17 cellular contexts compared by ENCODE assay signal in the genomic region with DNA sequence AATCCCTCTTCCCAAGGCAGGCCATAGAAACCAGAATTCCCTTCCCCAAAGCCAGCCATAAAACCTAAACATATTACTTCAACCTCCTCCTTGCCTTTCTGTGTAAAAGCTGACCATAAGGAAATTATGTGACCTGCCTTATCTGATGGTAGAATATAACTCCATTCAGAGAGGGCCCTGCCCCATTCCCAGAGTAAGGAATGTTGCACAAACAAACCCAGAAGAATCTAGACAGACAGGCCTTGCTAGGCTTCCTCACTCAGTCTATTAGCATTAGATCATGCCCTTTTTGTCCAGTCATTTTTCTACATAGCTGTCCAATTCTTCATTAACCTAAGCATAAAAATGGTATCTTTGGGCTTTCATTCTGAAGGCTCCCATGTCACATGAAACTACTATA. TPM values are rescaled to one million over a fixed set of nuclear protein-coding genes. Genes with fewer than 3 reads are reported as not detected.
A peak's percentile ranks its signal among the peaks of the same experiment; 100 is the strongest.
DNase-seq lines count a peak whose midpoint lies in the region; ATAC-seq and TF ChIP-seq lines count a peak whose summit lies in the region.
"Had no signal": no experiment of that assay in that cellular context is flagged by ENCODE, and none has a peak within 500 bp of the region (broad histone marks: within the 10 kb centered on the region; RNA-seq: fewer than 3 reads in every experiment).

No MANE protein-coding gene starts in this region.

- H3K4me3 Mint-ChIP-seq in activated T-cell treated with anti-CD3 and anti-CD28 coated beads, Interleukin-2, amount 50 U/mL, for 24 hours: peak overlapping the region; percentile 73
- no peak overlapping the region for H3K4me3 Mint-ChIP-seq in activated T-cell treated with anti-CD3 and anti-CD28 coated beads, Interleukin-2, amount 50 U/mL, for 4 hours
- H3K4me3 Mint-ChIP-seq in activated T-helper 17 cell treated with anti-CD3 and anti-CD28 coated beads, Interleukin-2, amount 50 U/mL, for 72 hours: peak overlapping the region; percentile 78

- H3K4me3 ChIP-seq in transverse colon (no peak overlapping the region), prostate gland (no peak overlapping the region)
- H3K4me3 ChIP-seq: HAP-1, right lobe of liver had no signal

- in situ Hi-C loops in transverse colon (cut with MboI; ENCODE audit: low pct_ligation_motif_present in 1 of 4, low pct_unique_long_range_greater_than_20kb in 1 of 4, low sequenced_read_pairs in 3 of 4): loop anchor here in 1 of 4 donors (25.0 kb wide), 1 partner anchor 133 kb away; no protein-coding TSS in a partner anchor

- H3K27me3 Mint-ChIP-seq in activated T-cell treated with anti-CD3 and anti-CD28 coated beads, Interleukin-2, amount 50 U/mL, for 24 hours: no peaks in the 10 kb centered on the region
- no peaks in the 10 kb centered on the region for H3K27me3 Mint-ChIP-seq in activated T-cell treated with anti-CD3 and anti-CD28 coated beads, Interleukin-2, amount 50 U/mL, for 4 hours (ENCODE audit: low read depth)
- no peaks in the 10 kb centered on the region for H3K27me3 Mint-ChIP-seq in activated T-helper 17 cell treated with anti-CD3 and anti-CD28 coated beads, Interleukin-2, amount 50 U/mL, for 72 hours
- H3K27me3 Mint-ChIP-seq: activated B cell treated with CpG ODN at 0.5 μM for 24 hours had no signal

- TF ChIP-seq CTCF in transverse colon (IDR thresholded peaks at IDR 0.05) (no peak), prostate gland (IDR thresholded peaks at IDR 0.05) (no peak)

- H3K27ac Mint-ChIP-seq in activated T-cell treated with anti-CD3 and anti-CD28 coated beads, Interleukin-2, amount 50 U/mL, for 24 hours: peak overlapping the region; percentile 92
- H3K27ac Mint-ChIP-seq in activated T-helper 17 cell treated with anti-CD3 and anti-CD28 coated beads, Interleukin-2, amount 50 U/mL, for 72 hours: peak overlapping the region; percentile 83

- no peaks in the 10 kb centered on the region for H3K36me3 Mint-ChIP-seq in activated T-cell treated with anti-CD3 and anti-CD28 coated beads, Interleukin-2, amount 50 U/mL, for 24 hours (ENCODE audit: low read depth)
- H3K36me3 Mint-ChIP-seq in activated T-cell treated with anti-CD3 and anti-CD28 coated beads, Interleukin-2, amount 50 U/mL, for 4 hours (ENCODE audit: insufficient read depth): no peaks in the 10 kb centered on the region
- H3K36me3 Mint-ChIP-seq in activated T-helper 17 cell treated with anti-CD3 and anti-CD28 coated beads, Interleukin-2, amount 50 U/mL, for 72 hours (ENCODE audit: low read depth): no peaks in the 10 kb centered on the region

- intact Hi-C loops in transverse colon (cut with DNase I; ENCODE audit: low total_unique reads): no loop called here
- intact Hi-C loops in prostate gland (cut with DNase I): loop anchor here (10.0 kb wide), 2 partner anchors 111 to 471 kb away; a partner anchor contains a TSS

- no peak for TF ChIP-seq POLR2A in transverse colon (IDR thresholded peaks at IDR 0.05)
- TF ChIP-seq POLR2A in prostate gland (IDR thresholded peaks at IDR 0.05): no peak

- no peaks in the 10 kb centered on the region for H3K9me3 Mint-ChIP-seq in activated T-cell treated with anti-CD3 and anti-CD28 coated beads, Interleukin-2, amount 50 U/mL, for 24 hours
- H3K9me3 Mint-ChIP-seq in activated T-cell treated with anti-CD3 and anti-CD28 coated beads, Interleukin-2, amount 50 U/mL, for 4 hours: no peaks in the 10 kb centered on the region
- H3K9me3 Mint-ChIP-seq in activated T-helper 17 cell treated with anti-CD3 and anti-CD28 coated beads, Interleukin-2, amount 50 U/mL, for 72 hours: no peaks in the 10 kb centered on the region
- H3K9me3 Mint-ChIP-seq: activated B cell treated with CpG ODN at 0.5 μM for 24 hours had no signal

- no peak for DNase-seq in activated T-cell treated with anti-CD3 and anti-CD28 coated beads, Interleukin-2, amount 50 U/mL, for 24 hours
- DNase-seq in activated T-cell treated with anti-CD3 and anti-CD28 coated beads, Interleukin-2, amount 50 U/mL, for 4 hours: no peak
- peak; percentile 29 for DNase-seq in kidney tubule cell (ENCODE audit: low spot score)
- DNase-seq in transverse colon: no peak
- no peak for DNase-seq in prostate gland (ENCODE audit: low spot score)
- DNase-seq: activated B cell treated with CpG ODN at 0.5 μM for 24 hours, activated gamma-delta T cell, heart left ventricle, midbrain, right lobe of liver had no signal

- no peaks in the 10 kb centered on the region for H3K36me3 ChIP-seq in transverse colon
- H3K36me3 ChIP-seq in prostate gland: no peaks in the 10 kb centered on the region
- H3K36me3 ChIP-seq: HAP-1, heart left ventricle, right lobe of liver had no signal

- H3K4me1 ChIP-seq in transverse colon (peaks cover 0 to 15% (median 2%) of the 10 kb centered on the region in 4 donors), prostate gland (replicated peaks) (no peaks in the 10 kb centered on the region)
- H3K4me1 ChIP-seq: HAP-1, right lobe of liver had no signal

- H3K4me1 Mint-ChIP-seq in activated T-cell treated with anti-CD3 and anti-CD28 coated beads, Interleukin-2, amount 50 U/mL, for 24 hours (ENCODE audit: low read depth): peaks cover 36% of the 10 kb centered on the region
- H3K4me1 Mint-ChIP-seq in activated T-cell treated with anti-CD3 and anti-CD28 coated beads, Interleukin-2, amount 50 U/mL, for 4 hours (ENCODE audit: low read depth): peaks cover 32% of the 10 kb centered on the region
- peaks cover 18% of the 10 kb centered on the region for H3K4me1 Mint-ChIP-seq in activated T-helper 17 cell treated with anti-CD3 and anti-CD28 coated beads, Interleukin-2, amount 50 U/mL, for 72 hours

- H3K9me3 ChIP-seq in transverse colon (no peaks in the 10 kb centered on the region), prostate gland (no peaks in the 10 kb centered on the region)
- H3K9me3 ChIP-seq: HAP-1, heart left ventricle, right lobe of liver had no signal

- H3K27ac ChIP-seq in transverse colon: peak overlapping the region; percentile 45 to 69 (median 58)
- H3K27ac ChIP-seq in prostate gland: no peak overlapping the region

- ATAC-seq in activated T-cell treated with anti-CD3 and anti-CD28 coated beads, Interleukin-2, amount 50 U/mL, for 4 hours: no peak
- no peak for ATAC-seq in activated T-helper 17 cell treated with anti-CD3 and anti-CD28 coated beads, Interleukin-2, amount 50 U/mL, for 72 hours (replicated peaks)
- ATAC-seq in GM21360 (IDR thresholded peaks at IDR 0.05; ENCODE audit: unreplicated experiment) (no peak), GM19397 (IDR thresholded peaks at IDR 0.05; ENCODE audit: unreplicated experiment) (no peak)

- TF ChIP-seq EP300 in transverse colon (IDR thresholded peaks at IDR 0.05; ENCODE audit: low read depth): no peak

- no peaks in the 10 kb centered on the region for H3K27me3 ChIP-seq in transverse colon
- H3K27me3 ChIP-seq in prostate gland (replicated peaks; ENCODE audit: insufficient read depth): no peaks in the 10 kb centered on the region
- H3K27me3 ChIP-seq: heart left ventricle, right lobe of liver had no signal

RNA-seq across cellular contexts. Expression of a gene that starts 17.8 kb away (rescaled TPM):
- not detected for total RNA-seq in activated T-cell treated with anti-CD3 and anti-CD28 coated beads, Interleukin-2, amount 50 U/mL, for 4 hours
- total RNA-seq in activated T-helper 17 cell treated with anti-CD3 and anti-CD28 coated beads, Interleukin-2, amount 50 U/mL, for 72 hours: not detected
- total RNA-seq in transverse colon (not detected), prostate gland (not detected)
- total RNA-seq: activated B cell treated with CpG ODN at 0.5 μM for 24 hours, dermis microvascular lymphatic vessel endothelial cell, heart left ventricle, LHCN-M2, right lobe of liver, Right ventricle myocardium inferior had no signal

RNA-seq across cellular contexts. Expression of a gene that starts 46.1 kb away (rescaled TPM):
- total RNA-seq in activated T-cell treated with anti-CD3 and anti-CD28 coated beads, Interleukin-2, amount 50 U/mL, for 4 hours: not detected
- total RNA-seq in activated T-helper 17 cell treated with anti-CD3 and anti-CD28 coated beads, Interleukin-2, amount 50 U/mL, for 72 hours: not detected
- total RNA-seq in transverse colon: not detected
- not detected for total RNA-seq in prostate gland
- total RNA-seq: activated B cell treated with CpG ODN at 0.5 μM for 24 hours, dermis microvascular lymphatic vessel endothelial cell, heart left ventricle, LHCN-M2, right lobe of liver, Right ventricle myocardium inferior had no signal

Comparison
In these comparisons a context has a peak if more than half of its experiments do, and no peak if none do; other contexts are left out.
1. H3K27ac ChIP-seq: peak in transverse colon (4 of 4); none in prostate gland (0 of 2).